In genomic region chr11:72727521-72727920, GRCh38 we compare ENCODE assay signal across 1 cellular context.
TF ChIP-seq lines count a peak whose summit lies in the region.

No MANE protein-coding gene starts in this region.

TF ChIP-seq in IMR-90, 13 proteins besides CTCF, POLR2A, EP300 and RAD21:
- TF ChIP-seq BHLHE40 (IDR thresholded peaks at IDR 0.05; ENCODE audit: low read depth, low read length) (no peak), MXI1 (IDR thresholded peaks at IDR 0.05; ENCODE audit: borderline replicate concordance, low read depth, low read length) (no peak), RFX5 (IDR thresholded peaks at IDR 0.05; ENCODE audit: low read depth, low read length) (no peak), ELK1 (IDR thresholded peaks at IDR 0.05; ENCODE audit: borderline replicate concordance, low read depth, low read length) (no peak), USF2 (IDR thresholded peaks at IDR 0.05; ENCODE audit: low read depth, low read length) (peak; percentile 62; the same call in 1 of the 2 replicates)
